ENCODE assay signal across 1 cellular context in genomic region chr11:117610901-117611300, GRCh38.
TF ChIP-seq lines count a peak whose summit lies in the region.

No MANE protein-coding gene starts in this region.

TF ChIP-seq in HEK293, 187 proteins besides CTCF, POLR2A, EP300 and RAD21:
- TF ChIP-seq ZIC2 (tag by site-specific recombination; IDR thresholded peaks at IDR 0.05), result peak; percentile 16; the same call in 1 of the 2 replicates
- no peak for TF ChIP-seq ZBTB17 (tag by site-specific recombination; IDR thresholded peaks at IDR 0.05)
